ENCODE assay signal across 11 cellular contexts in genomic region chr1:184836934-184837698, GRCh38.
DNase-seq lines count a peak whose midpoint lies in the region; ATAC-seq and TF ChIP-seq lines count a peak whose summit lies in the region.
"Had no signal": no experiment of that assay in that cellular context is flagged by ENCODE, and none has a peak within 500 bp of the region (broad histone marks: within the 10 kb centered on the region; RNA-seq: fewer than 3 reads in every experiment).

No MANE protein-coding gene starts in this region.

- no peaks in the 10 kb centered on the region for H3K9me3 ChIP-seq in adrenal gland (replicated peaks in 1 of 3)

- WGBS in adrenal gland, 4 donors: 39 to 66% (median 48%) methylated on average over 4 of the region's 4 CpGs

- H3K4me1 Mint-ChIP-seq in nephron: peaks cover 27% of the 10 kb centered on the region
- H3K4me1 Mint-ChIP-seq in activated T-helper 1 cell treated with anti-CD3 and anti-CD28 coated beads, Interleukin-12 subunit alpha, Interleukin-12 subunit beta, Interleukin-2, Interleukin-4 antibody, amounts not matched to agents 30 ng/mL and 10 ng/mL and 1 ng/mL, durations not matched to agents 14 hours and 24 hours and 36 hours (ENCODE audit: low read depth): peaks cover 7% of the 10 kb centered on the region

- H3K36me3 Mint-ChIP-seq in nephron (ENCODE audit: low read depth): peaks cover 9% of the 10 kb centered on the region
- peaks cover 4% of the 10 kb centered on the region for H3K36me3 Mint-ChIP-seq in activated T-helper 1 cell treated with anti-CD3 and anti-CD28 coated beads, Interleukin-12 subunit alpha, Interleukin-12 subunit beta, Interleukin-2, Interleukin-4 antibody, amounts not matched to agents 30 ng/mL and 10 ng/mL and 1 ng/mL, durations not matched to agents 14 hours and 24 hours and 36 hours (ENCODE audit: low read depth)

- H3K4me1 ChIP-seq in adrenal gland (replicated peaks in 1 of 2): peaks cover 18 to 32% of the 10 kb centered on the region in 2 donors

- H3K27ac ChIP-seq in adrenal gland: peak overlapping the region in 4 of 5 donors; percentile 79 to 87 (median 81)
- H3K27ac ChIP-seq: WERI-Rb-1 had no signal

- TF ChIP-seq CTCF in adrenal gland (IDR thresholded peaks at IDR 0.05): no peak
- no peak for TF ChIP-seq CTCF in nephron (IDR thresholded peaks at IDR 0.05; ENCODE audit: unreplicated experiment in 3 of 3)

- H3K9me3 Mint-ChIP-seq in nephron: peaks cover 7% of the 10 kb centered on the region
- no peaks in the 10 kb centered on the region for H3K9me3 Mint-ChIP-seq in activated T-helper 1 cell treated with anti-CD3 and anti-CD28 coated beads, Interleukin-12 subunit alpha, Interleukin-12 subunit beta, Interleukin-2, Interleukin-4 antibody, amounts not matched to agents 30 ng/mL and 10 ng/mL and 1 ng/mL, durations not matched to agents 14 hours and 24 hours and 36 hours

- H3K27me3 ChIP-seq in adrenal gland: no peaks in the 10 kb centered on the region

- DNase-seq in DMS153 (lab: John Stamatoyannopoulos, UW): peak; percentile 66
- DNase-seq in adrenal gland: peak in 3 of 7 donors; percentile 26 to 49 (median 31)
- DNase-seq in ecto neural progenitor cell (ENCODE audit: low spot score): no peak
- no peak for DNase-seq in DMS79 (lab: John Stamatoyannopoulos, UW)
- no peak for DNase-seq in activated T-helper 1 cell treated with anti-CD3 and anti-CD28 coated beads, Interleukin-12 subunit alpha, Interleukin-12 subunit beta, Interleukin-2, Interleukin-4 antibody, amounts not matched to agents 30 ng/mL and 10 ng/mL and 1 ng/mL, durations not matched to agents 14 hours and 24 hours and 36 hours (ENCODE audit: low spot score)
- DNase-seq: NCI-H2227 treated with DMSO at 0.1 percent for 48 hours, WERI-Rb-1 had no signal

- peak overlapping the region; percentile 81 to 93 (median 88) for H3K27ac Mint-ChIP-seq in nephron
- H3K27ac Mint-ChIP-seq in activated T-helper 1 cell treated with anti-CD3 and anti-CD28 coated beads, Interleukin-12 subunit alpha, Interleukin-12 subunit beta, Interleukin-2, Interleukin-4 antibody, amounts not matched to agents 30 ng/mL and 10 ng/mL and 1 ng/mL, durations not matched to agents 14 hours and 24 hours and 36 hours: no peak overlapping the region
- H3K27ac Mint-ChIP-seq: B cell had no signal

- TF ChIP-seq POLR2A in adrenal gland (IDR thresholded peaks at IDR 0.05): no peak

- no peak overlapping the region for H3K4me3 ChIP-seq in adrenal gland

- no peaks in the 10 kb centered on the region for H3K27me3 Mint-ChIP-seq in nephron (ENCODE audit: low read depth)
- H3K27me3 Mint-ChIP-seq in activated T-helper 1 cell treated with anti-CD3 and anti-CD28 coated beads, Interleukin-12 subunit alpha, Interleukin-12 subunit beta, Interleukin-2, Interleukin-4 antibody, amounts not matched to agents 30 ng/mL and 10 ng/mL and 1 ng/mL, durations not matched to agents 14 hours and 24 hours and 36 hours (ENCODE audit: insufficient read depth): no peaks in the 10 kb centered on the region
- H3K27me3 Mint-ChIP-seq: B cell had no signal

- ATAC-seq in HG02798 (IDR thresholded peaks at IDR 0.05; ENCODE audit: poor library complexity, unreplicated experiment) (peak; percentile 74), HG02642 (IDR thresholded peaks at IDR 0.05; ENCODE audit: poor library complexity, unreplicated experiment) (no peak)

- H3K36me3 ChIP-seq in adrenal gland (replicated peaks in 1 of 2): no peaks in the 10 kb centered on the region
- H3K36me3 ChIP-seq: WERI-Rb-1 had no signal

- intact Hi-C loops in adrenal gland (cut with DNase I): no loop called here
- intact Hi-C loops in activated T-helper 1 cell treated with anti-CD3 and anti-CD28 coated beads, Interleukin-12 subunit alpha, Interleukin-12 subunit beta, Interleukin-2, Interleukin-4 antibody, amounts not matched to agents 30 ng/mL and 10 ng/mL and 1 ng/mL, durations not matched to agents 14 hours and 24 hours and 36 hours (cut with micrococcal nuclease): no loop called here

- H3K4me3 Mint-ChIP-seq in nephron: no peak overlapping the region
- no peak overlapping the region for H3K4me3 Mint-ChIP-seq in activated T-helper 1 cell treated with anti-CD3 and anti-CD28 coated beads, Interleukin-12 subunit alpha, Interleukin-12 subunit beta, Interleukin-2, Interleukin-4 antibody, amounts not matched to agents 30 ng/mL and 10 ng/mL and 1 ng/mL, durations not matched to agents 14 hours and 24 hours and 36 hours
- H3K4me3 Mint-ChIP-seq: B cell had no signal
